Comparison of ENCODE assay signal across 11 cellular contexts in genomic region chr4:41432889-41433288, GRCh38.
DNase-seq lines count a peak whose midpoint lies in the region; ATAC-seq, FAIRE-seq and TF ChIP-seq lines count a peak whose summit lies in the region.
"Had no signal": no experiment of that assay in that cellular context is flagged by ENCODE, and none has a peak within 500 bp of the region (broad histone marks: within the 10 kb centered on the region; RNA-seq: fewer than 3 reads in every experiment).

No MANE protein-coding gene starts in this region.

- no peak overlapping the region for H3K4me3 ChIP-seq in NT2/D1 (ENCODE audit: insufficient read length, low read depth)
- H3K4me3 ChIP-seq in small intestine (ENCODE audit: low read depth in 1 of 2, low read length in 2 of 2), result no peak overlapping the region
- no peak overlapping the region for H3K4me3 ChIP-seq in suprapubic skin

- H3K27ac Mint-ChIP-seq in neural crest cell (ENCODE audit: unreplicated experiment), result peak overlapping the region; percentile 29
- H3K27ac Mint-ChIP-seq: activated naive CD8-positive, alpha-beta T cell treated with anti-CD3 and anti-CD28 coated beads for 36 hours had no signal

- H3K27me3 ChIP-seq in NT2/D1 (ENCODE audit: insufficient read depth, insufficient read length), result no peaks in the 10 kb centered on the region
- peaks cover 0 to 2% of the 10 kb centered on the region in 2 donors for H3K27me3 ChIP-seq in small intestine (ENCODE audit: control insufficient read depth in 2 of 2, insufficient read depth in 2 of 2, low read length in 2 of 2)
- no peaks in the 10 kb centered on the region for H3K27me3 ChIP-seq in suprapubic skin

- no peak for ATAC-seq in HG02610 (IDR thresholded peaks at IDR 0.05; ENCODE audit: unreplicated experiment)

- TF ChIP-seq CTCF in neural crest cell (conservative IDR thresholded peaks at IDR 0.05) (no peak), suprapubic skin (IDR thresholded peaks at IDR 0.05) (no peak), GM13977 (IDR thresholded peaks at IDR 0.05; ENCODE audit: extremely low read depth, insufficient read depth, missing control alignments) (no peak)

- no peak overlapping the region for H3K9ac ChIP-seq in NT2/D1 (ENCODE audit: insufficient read length, low read depth)

- no peak for TF ChIP-seq EP300 in suprapubic skin (IDR thresholded peaks at IDR 0.05)

- in situ Hi-C loops in GM13977 (cut with MboI; ENCODE audit: low pct_unique_long_range_greater_than_20kb, low sequenced_read_pairs, unreplicated experiment), result no loop called here

- peak; percentile 13 for DNase-seq in COLO829 (ENCODE audit: low spot score)
- peak; percentile 91 for DNase-seq in NT2/D1 (ENCODE audit: low read depth, low spot score)
- peak; percentile 24 for DNase-seq in fibroblast of gingiva (ENCODE audit: low read depth)
- DNase-seq in neural crest cell (ENCODE audit: low read depth, low spot score), result no peak
- DNase-seq in small intestine, result no peak
- no peak for DNase-seq in suprapubic skin (ENCODE audit: low spot score in 2 of 2)
- no peak for DNase-seq in GM13977 (ENCODE audit: low spot score)
- DNase-seq: activated naive CD8-positive, alpha-beta T cell treated with anti-CD3 and anti-CD28 coated beads for 36 hours; COR-L47; NK-92 treated with Interleukin-12 subunit alpha and Interleukin-12 subunit beta, amount 100 ng/mL, for 24 hours had no signal

- no peak for FAIRE-seq in small intestine (lab: Jason Lieb, UNC)

- no peaks in the 10 kb centered on the region for H3K27me3 Mint-ChIP-seq in neural crest cell (ENCODE audit: low read depth)
- H3K27me3 Mint-ChIP-seq: activated naive CD8-positive, alpha-beta T cell treated with anti-CD3 and anti-CD28 coated beads for 36 hours had no signal

- H3K36me3 ChIP-seq in NT2/D1 (ENCODE audit: insufficient read depth, insufficient read length, low read length) (no peaks in the 10 kb centered on the region), small intestine (ENCODE audit: control insufficient read depth in 2 of 2, insufficient read depth in 2 of 2, low read length in 2 of 2) (no peaks in the 10 kb centered on the region), suprapubic skin (no peaks in the 10 kb centered on the region)

- H3K9me3 ChIP-seq in NT2/D1 (ENCODE audit: insufficient read depth, low read length) (peaks cover 67% of the 10 kb centered on the region), small intestine (ENCODE audit: control insufficient read depth, low read depth) (no peaks in the 10 kb centered on the region), suprapubic skin (no peaks in the 10 kb centered on the region)

- WGBS in small intestine, 3 donors, result 61 to 71% (median 68%) methylated on average over 5 of the region's 5 CpGs
- WGBS in suprapubic skin, result 67% methylated on average over 5 of the region's 5 CpGs

- H3K4me1 ChIP-seq in NT2/D1 (ENCODE audit: insufficient read depth, insufficient read length) (peaks cover 3% of the 10 kb centered on the region), small intestine (ENCODE audit: control insufficient read depth in 2 of 2, insufficient read depth in 1 of 2, low read depth in 1 of 2, low read length in 1 of 2) (no peaks in the 10 kb centered on the region), suprapubic skin (peaks cover 19% of the 10 kb centered on the region)

- no peaks in the 10 kb centered on the region for H3K9me3 Mint-ChIP-seq in neural crest cell
- H3K9me3 Mint-ChIP-seq: activated naive CD8-positive, alpha-beta T cell treated with anti-CD3 and anti-CD28 coated beads for 36 hours had no signal

- TF ChIP-seq POLR2A in suprapubic skin (IDR thresholded peaks at IDR 0.05), result no peak

- H3K4me3 Mint-ChIP-seq in neural crest cell, result peak overlapping the region; percentile 4
- H3K4me3 Mint-ChIP-seq: activated naive CD8-positive, alpha-beta T cell treated with anti-CD3 and anti-CD28 coated beads for 36 hours had no signal

- no peaks in the 10 kb centered on the region for H3K36me3 Mint-ChIP-seq in neural crest cell (ENCODE audit: low read depth)
- H3K36me3 Mint-ChIP-seq: activated naive CD8-positive, alpha-beta T cell treated with anti-CD3 and anti-CD28 coated beads for 36 hours had no signal

- peaks cover 64% of the 10 kb centered on the region for H3K4me1 Mint-ChIP-seq in neural crest cell
- H3K4me1 Mint-ChIP-seq: activated naive CD8-positive, alpha-beta T cell treated with anti-CD3 and anti-CD28 coated beads for 36 hours had no signal

- H3K27ac ChIP-seq in small intestine (ENCODE audit: low read depth in 1 of 2, low read length in 1 of 2) (no peak overlapping the region), suprapubic skin (no peak overlapping the region)

Comparison
In these comparisons a context has a peak if more than half of its experiments do, and no peak if none do; other contexts are left out.
1. DNase-seq: peak in COLO829 (single experiment), NT2/D1 (single experiment) and fibroblast of gingiva (single experiment); none in neural crest cell (single experiment), small intestine (single experiment), suprapubic skin (0 of 2) and GM13977 (single experiment).